Comparison of ENCODE assay signal across 11 cellular contexts in genomic region chr22:22161924-22162851, GRCh38.
DNase-seq lines count a peak whose midpoint lies in the region; ATAC-seq and TF ChIP-seq lines count a peak whose summit lies in the region.
"Had no signal": no experiment of that assay in that cellular context is flagged by ENCODE, and none has a peak within 500 bp of the region (broad histone marks: within the 10 kb centered on the region; RNA-seq: fewer than 3 reads in every experiment).

No MANE protein-coding gene starts in this region.

- no peaks in the 10 kb centered on the region for H3K9me3 Mint-ChIP-seq in activated T-helper 2 cell treated with anti-CD3 and anti-CD28 coated beads, Interferon-gamma antibody, Interleukin-2, Interleukin-4, amounts not matched to agents 10 μg/mL and 5 μg/mL and 100 μg/mL, durations not matched to agents 14 hours and 24 hours and 36 hours
- H3K9me3 Mint-ChIP-seq: CD4-positive, alpha-beta memory T cell had no signal

- H3K27me3 Mint-ChIP-seq in activated T-helper 2 cell treated with anti-CD3 and anti-CD28 coated beads, Interferon-gamma antibody, Interleukin-2, Interleukin-4, amounts not matched to agents 10 μg/mL and 5 μg/mL and 100 μg/mL, durations not matched to agents 14 hours and 24 hours and 36 hours (ENCODE audit: low read depth): peaks cover 12% of the 10 kb centered on the region

- DNase-seq in GM13976 (ENCODE audit: low spot score) (peak; percentile 77), RPMI8226 (peak; percentile 22), SHP77 (lab: John Stamatoyannopoulos, UW) (no peak)
- DNase-seq in activated CD4-positive, alpha-beta T cell treated with anti-CD3 and anti-CD28 coated beads, Interleukin-2, amount 50 U/mL, for 48 hours: no peak
- DNase-seq in activated CD4-positive, alpha-beta T cell treated with anti-CD3 and anti-CD28 coated beads for 48 hours: no peak
- DNase-seq in activated T-helper 2 cell treated with anti-CD3 and anti-CD28 coated beads, Interferon-gamma antibody, Interleukin-2, Interleukin-4, amounts not matched to agents 10 μg/mL and 5 μg/mL and 100 μg/mL, durations not matched to agents 14 hours and 24 hours and 36 hours (ENCODE audit: low spot score): no peak
- DNase-seq: NCI-H69, T-helper 9 cell had no signal

- no peak overlapping the region for H3K4me3 Mint-ChIP-seq in activated T-helper 2 cell treated with anti-CD3 and anti-CD28 coated beads, Interferon-gamma antibody, Interleukin-2, Interleukin-4, amounts not matched to agents 10 μg/mL and 5 μg/mL and 100 μg/mL, durations not matched to agents 14 hours and 24 hours and 36 hours (ENCODE audit: low read depth)
- H3K4me3 Mint-ChIP-seq: CD4-positive, alpha-beta memory T cell had no signal

- ATAC-seq in GM19452 (IDR thresholded peaks at IDR 0.05; ENCODE audit: unreplicated experiment) (peak; percentile 56), HG03039 (IDR thresholded peaks at IDR 0.05; ENCODE audit: unreplicated experiment) (peak; percentile 58)

- intact Hi-C loops in activated T-helper 2 cell treated with anti-CD3 and anti-CD28 coated beads, Interferon-gamma antibody, Interleukin-2, Interleukin-4, amounts not matched to agents 10 μg/mL and 5 μg/mL and 100 μg/mL, durations not matched to agents 14 hours and 24 hours and 36 hours (cut with micrococcal nuclease): no loop called here

- no peaks in the 10 kb centered on the region for H3K36me3 Mint-ChIP-seq in activated T-helper 2 cell treated with anti-CD3 and anti-CD28 coated beads, Interferon-gamma antibody, Interleukin-2, Interleukin-4, amounts not matched to agents 10 μg/mL and 5 μg/mL and 100 μg/mL, durations not matched to agents 14 hours and 24 hours and 36 hours (ENCODE audit: low read depth)
- H3K36me3 Mint-ChIP-seq: CD4-positive, alpha-beta memory T cell had no signal

- TF ChIP-seq CTCF in GM13976 (IDR thresholded peaks at IDR 0.05; ENCODE audit: borderline replicate concordance, control extremely low read depth, extremely low read depth, insufficient read depth, missing control alignments): no peak

- in situ Hi-C loops in GM13976 (cut with MboI; ENCODE audit: low sequenced_read_pairs, unreplicated experiment): no loop called here

- no peak overlapping the region for H3K27ac Mint-ChIP-seq in activated T-helper 2 cell treated with anti-CD3 and anti-CD28 coated beads, Interferon-gamma antibody, Interleukin-2, Interleukin-4, amounts not matched to agents 10 μg/mL and 5 μg/mL and 100 μg/mL, durations not matched to agents 14 hours and 24 hours and 36 hours
- H3K27ac Mint-ChIP-seq: CD4-positive, alpha-beta memory T cell had no signal

- H3K4me1 Mint-ChIP-seq in activated T-helper 2 cell treated with anti-CD3 and anti-CD28 coated beads, Interferon-gamma antibody, Interleukin-2, Interleukin-4, amounts not matched to agents 10 μg/mL and 5 μg/mL and 100 μg/mL, durations not matched to agents 14 hours and 24 hours and 36 hours (ENCODE audit: low read depth): no peaks in the 10 kb centered on the region

Comparison
In these comparisons a context has a peak if more than half of its experiments do, and no peak if none do; other contexts are left out.
1. DNase-seq: peak in GM13976 (single experiment) and RPMI8226 (single experiment); none in activated CD4-positive, alpha-beta T cell treated with anti-CD3 and anti-CD28 coated beads, Interleukin-2, amount 50 U/mL, for 48 hours (0 of 2), activated CD4-positive, alpha-beta T cell treated with anti-CD3 and anti-CD28 coated beads for 48 hours (single experiment), activated T-helper 2 cell treated with anti-CD3 and anti-CD28 coated beads, Interferon-gamma antibody, Interleukin-2, Interleukin-4, amounts not matched to agents 10 μg/mL and 5 μg/mL and 100 μg/mL, durations not matched to agents 14 hours and 24 hours and 36 hours (single experiment) and SHP77 (0 of 2).